Comparison of ENCODE assay signal across 1 cellular context in the genomic region with DNA sequence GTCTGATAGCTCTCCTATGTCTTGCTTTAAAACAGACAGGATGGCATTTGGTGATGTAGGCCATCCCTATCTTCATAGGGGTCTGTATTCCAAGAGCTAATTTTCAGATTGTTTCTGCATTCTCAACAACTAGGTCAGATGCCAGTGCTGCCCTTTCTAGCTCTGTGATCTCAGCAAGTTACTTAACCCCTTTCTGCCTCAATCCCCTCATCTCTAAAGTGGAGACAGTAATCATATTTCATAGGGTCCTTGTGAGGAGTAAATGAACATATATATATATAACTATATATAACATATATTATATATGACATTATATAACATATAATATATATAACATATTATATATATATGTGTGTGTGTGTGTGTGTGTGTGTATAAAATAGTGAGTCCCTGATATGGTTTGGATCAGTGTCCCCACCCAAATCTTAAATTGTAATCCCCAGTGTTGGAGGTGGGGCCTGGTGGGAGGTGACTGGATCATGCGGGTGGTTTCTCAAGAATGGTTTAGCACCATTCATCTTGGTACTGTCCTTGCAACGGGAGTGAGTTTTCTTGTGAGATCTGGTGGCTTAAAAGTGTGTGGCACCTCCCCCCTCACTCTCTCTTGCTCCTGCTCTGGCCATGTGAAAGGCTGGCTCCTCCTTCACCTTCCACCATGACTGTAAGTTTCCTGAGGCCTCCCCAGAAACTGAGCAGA.
TF ChIP-seq lines count a peak whose summit lies in the region.

No MANE protein-coding gene starts in this region.

TF ChIP-seq in HEK293T, 16 proteins besides CTCF, POLR2A, EP300 and RAD21 (continued from another document):
- no peak for TF ChIP-seq ELF4 (IDR thresholded peaks at IDR 0.05)
